ENCODE assay signal across 8 cellular contexts in genomic region chr7:44573464-44574285, GRCh38. TPM values are rescaled to one million over a fixed set of nuclear protein-coding genes. Genes with fewer than 3 reads are reported as not detected.
DNase-seq lines count a peak whose midpoint lies in the region; TF ChIP-seq lines count a peak whose summit lies in the region.

A gene with protein sequence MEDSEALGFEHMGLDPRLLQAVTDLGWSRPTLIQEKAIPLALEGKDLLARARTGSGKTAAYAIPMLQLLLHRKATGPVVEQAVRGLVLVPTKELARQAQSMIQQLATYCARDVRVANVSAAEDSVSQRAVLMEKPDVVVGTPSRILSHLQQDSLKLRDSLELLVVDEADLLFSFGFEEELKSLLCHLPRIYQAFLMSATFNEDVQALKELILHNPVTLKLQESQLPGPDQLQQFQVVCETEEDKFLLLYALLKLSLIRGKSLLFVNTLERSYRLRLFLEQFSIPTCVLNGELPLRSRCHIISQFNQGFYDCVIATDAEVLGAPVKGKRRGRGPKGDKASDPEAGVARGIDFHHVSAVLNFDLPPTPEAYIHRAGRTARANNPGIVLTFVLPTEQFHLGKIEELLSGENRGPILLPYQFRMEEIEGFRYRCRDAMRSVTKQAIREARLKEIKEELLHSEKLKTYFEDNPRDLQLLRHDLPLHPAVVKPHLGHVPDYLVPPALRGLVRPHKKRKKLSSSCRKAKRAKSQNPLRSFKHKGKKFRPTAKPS (minus strand): TSS chr7:44573908. CDS start chr7:44573895, 13 bp downstream.

- H3K4me1 Mint-ChIP-seq in neural crest cell, result peaks cover 36% of the 10 kb centered on the region

- H3K79me2 ChIP-seq in MM.1S (ENCODE audit: low read length), result peaks cover 66% of the 10 kb centered on the region

- H3K36me3 ChIP-seq in ES-I3 (ENCODE audit: insufficient read depth, low read length) (peaks cover 41% of the 10 kb centered on the region), HAP-1 (replicated peaks) (peaks cover 67% of the 10 kb centered on the region), MM.1S (replicated peaks; ENCODE audit: insufficient read depth, low read length) (peaks cover 11% of the 10 kb centered on the region), stomach smooth muscle (ENCODE audit: control insufficient read depth in 2 of 2, insufficient read depth in 2 of 2, low read length in 2 of 2) (peaks cover 46 to 53% of the 10 kb centered on the region in 2 donors)

- H3F3A ChIP-seq in MM.1S (ENCODE audit: insufficient read depth, low read length), result peaks cover 9% of the 10 kb centered on the region; the same call in 1 of the 2 replicates

- H3K4me3 ChIP-seq in HAP-1 (peak within 1 kb of the TSS; percentile 85), MM.1S (ENCODE audit: low read length) (peak within 1 kb of the TSS; percentile 95), foreskin fibroblast (ENCODE audit: low read depth in 1 of 2, low read length in 2 of 2) (peak within 1 kb of the TSS; percentile 89 to 95), stomach smooth muscle (ENCODE audit: low read length in 2 of 2) (peak within 1 kb of the TSS; percentile 96 to 97)

- H3K4me1 ChIP-seq in ES-I3 (ENCODE audit: insufficient read depth, low read length) (peaks cover 9% of the 10 kb centered on the region; the same call in 1 of the 2 replicates), HAP-1 (peaks cover 6% of the 10 kb centered on the region), MM.1S (ENCODE audit: low read length) (peaks cover 8% of the 10 kb centered on the region), stomach smooth muscle (ENCODE audit: control insufficient read depth, insufficient read depth, low read length) (peaks cover 24% of the 10 kb centered on the region)

- peak within 1 kb of the TSS; percentile 97 for H3K27ac Mint-ChIP-seq in neural crest cell (ENCODE audit: unreplicated experiment)

- H3K9me2 ChIP-seq in MM.1S (replicated peaks; ENCODE audit: insufficient read depth, low read length), result no peaks in the 10 kb centered on the region

- peak within 1 kb of the TSS; percentile 76 for H3K4me2 ChIP-seq in MM.1S (ENCODE audit: low read depth, low read length)

- H3K9me3 ChIP-seq in ES-I3 (ENCODE audit: control insufficient read depth, insufficient read depth, low read length) (no peaks in the 10 kb centered on the region), HAP-1 (no peaks in the 10 kb centered on the region), MM.1S (replicated peaks; ENCODE audit: insufficient read depth, low read length) (no peaks in the 10 kb centered on the region), stomach smooth muscle (ENCODE audit: control insufficient read depth in 2 of 2, low read length in 2 of 2) (no peaks in the 10 kb centered on the region)

- TF ChIP-seq CTCF in MM.1S (IDR thresholded peaks at IDR 0.05; ENCODE audit: low read length) (no peak), foreskin fibroblast (IDR thresholded peaks at IDR 0.05; ENCODE audit: low read depth, low read length) (no peak), neural crest cell (conservative IDR thresholded peaks at IDR 0.05) (no peak)

- peak within 1 kb of the TSS; percentile 97 for H3K4me3 Mint-ChIP-seq in neural crest cell

- DNase-seq in HAP-1 (ENCODE audit: low spot score in 2 of 2), result peak; percentile 93 to 95
- peak; percentile 98 for DNase-seq in MM.1S
- peak; percentile 67 for DNase-seq in SIG-M5 (lab: John Stamatoyannopoulos, UW)
- peak; percentile 77 for DNase-seq in activated gamma-delta T cell (lab: John Stamatoyannopoulos, UW)
- peak; percentile 93 to 98 for DNase-seq in foreskin fibroblast
- DNase-seq in neural crest cell (ENCODE audit: low read depth, low spot score), result peak; percentile 88

- H2AFZ ChIP-seq in MM.1S (ENCODE audit: low read length), result peak within 1 kb of the TSS; percentile 80

- in situ Hi-C loops in HAP-1 (cut with MboI; ENCODE audit: low sequenced_read_pairs), result no loop called here

- H3K27ac ChIP-seq in MM.1S (ENCODE audit: low read length) (peak within 1 kb of the TSS; percentile 51; the same call in 1 of the 2 replicates), stomach smooth muscle (ENCODE audit: low read length) (peak within 1 kb of the TSS; percentile 80)

- H3K27me3 ChIP-seq in HAP-1 (ENCODE audit: low read depth) (no peaks in the 10 kb centered on the region), MM.1S (replicated peaks; ENCODE audit: insufficient read depth, low read length) (no peaks in the 10 kb centered on the region), stomach smooth muscle (ENCODE audit: control insufficient read depth in 1 of 2, insufficient read depth in 2 of 2, low read length in 2 of 2) (no peaks in the 10 kb centered on the region)

- no peaks in the 10 kb centered on the region for H3K9me3 Mint-ChIP-seq in neural crest cell

- H3K9ac ChIP-seq in ES-I3 (ENCODE audit: low read depth, low read length) (peak within 1 kb of the TSS; percentile 90), MM.1S (ENCODE audit: low read length) (peak within 1 kb of the TSS; percentile 93), stomach smooth muscle (ENCODE audit: low read length in 2 of 2) (peak within 1 kb of the TSS; percentile 92 to 94)

- no peaks in the 10 kb centered on the region for H3K27me3 Mint-ChIP-seq in neural crest cell (ENCODE audit: low read depth)

- H3K36me3 Mint-ChIP-seq in neural crest cell (ENCODE audit: low read depth), result peaks cover 18% of the 10 kb centered on the region

- H4K20me1 ChIP-seq in MM.1S (ENCODE audit: insufficient read depth, low read length), result no peaks in the 10 kb centered on the region

RNA-seq across cellular contexts. Expression of the gene that starts here (rescaled TPM):
- 104 and 111 TPM in 2 replicates for total RNA-seq in neural crest cell

Comparison
In these comparisons a context has a peak if more than half of its experiments do, and no peak if none do; other contexts are left out.
1. Peak in every context shown above with its lines: DNase-seq, H3K4me3 ChIP-seq and H3K27ac ChIP-seq.